24 cellular contexts compared by ENCODE assay signal in genomic region chr18:60050821-60051220, GRCh38.
"Had no signal": no experiment of that assay in that cellular context is flagged by ENCODE, and none has a peak within 500 bp of the region (broad histone marks: within the 10 kb centered on the region; RNA-seq: fewer than 3 reads in every experiment).

No MANE protein-coding gene starts in this region.

- H3K36me3 ChIP-seq: left ventricle myocardium inferior, ovary, stomach, thyroid gland, transverse colon, upper lobe of left lung had no signal

- H3K27ac ChIP-seq: left ventricle myocardium inferior, ovary, skin epidermis, stomach, testis, thyroid gland, transverse colon, upper lobe of left lung had no signal

- ATAC-seq: mucosa of descending colon; naive thymus-derived CD4-positive, alpha-beta T cell; natural killer cell treated with Interleukin-12 subunit alpha and Interleukin-12 subunit beta and Interleukin-15 and Interleukin-18, amount 100 ng/mL, for 72 hours; right cardiac atrium; sciatic nerve; stimulated activated naive B cell treated with anti-CD40 and anti-IgM and Interleukin-4, amounts not matched to agents 10 μg/mL and 1 μg/mL and 100 μg/mL, for 72 hours; stimulated activated naive CD8-positive, alpha-beta T cell treated with anti-CD3 and anti-CD28 coated beads, Interleukin-15, Interleukin-2, amounts not matched to agents 100 U/mL and 50 U/mL, for 24 hours had no signal

- DNase-seq: islet precursor cell; left ventricle myocardium inferior; mesendoderm; mucosa of descending colon; naive thymus-derived CD4-positive, alpha-beta T cell; ovary; retina; right cardiac atrium; stimulated activated CD4-positive, alpha-beta T cell treated with anti-CD3 and anti-CD28 coated beads, Interleukin-12 subunit alpha, Interleukin-12 subunit beta, amount 100 ng/mL, for 4 hours; stimulated activated CD4-positive, alpha-beta T cell treated with anti-CD3 and anti-CD28 coated beads, Interleukin-15, amount 100 ng/mL, for 24 hours; stimulated activated CD4-positive, alpha-beta T cell treated with anti-CD3 and anti-CD28 coated beads, Interleukin-2, amount 100 ng/mL, for 24 hours; stimulated activated CD4-positive, alpha-beta T cell treated with anti-CD3 and anti-CD28 coated beads, Interleukin-4, amount 100 ng/mL, for 1 hour; stimulated activated naive B cell treated with anti-CD40 and anti-IgM and Interleukin-4, amounts not matched to agents 10 μg/mL and 1 μg/mL and 100 μg/mL, for 72 hours; stimulated activated naive CD8-positive, alpha-beta T cell treated with anti-CD3 and anti-CD28 coated beads, Interleukin-15, Interleukin-2, amounts not matched to agents 100 U/mL and 50 U/mL, for 24 hours; stomach; testis; thyroid gland; transverse colon; upper lobe of left lung had no signal

- FAIRE-seq: urothelium cell line had no signal

- H3K27me3 ChIP-seq: ovary, stomach, testis, thyroid gland, transverse colon, upper lobe of left lung had no signal

- H3K9me3 ChIP-seq: mucosa of descending colon, ovary, testis, thyroid gland, transverse colon, upper lobe of left lung had no signal

- H3K4me3 ChIP-seq: left ventricle myocardium inferior, lung, mucosa of descending colon, ovary, skin epidermis, stomach, testis, thyroid gland, transverse colon, upper lobe of left lung had no signal

- H3K4me1 ChIP-seq: left ventricle myocardium inferior, stomach, testis, thyroid gland, transverse colon, upper lobe of left lung had no signal
